ENCODE assay signal across 13 cellular contexts in genomic region chr2:55153564-55154315, GRCh38.
A peak's percentile ranks its signal among the peaks of the same experiment; 100 is the strongest.
DNase-seq lines count a peak whose midpoint lies in the region; ATAC-seq, FAIRE-seq and TF ChIP-seq lines count a peak whose summit lies in the region.
"Had no signal": no experiment of that assay in that cellular context is flagged by ENCODE, and none has a peak within 500 bp of the region (broad histone marks: within the 10 kb centered on the region; RNA-seq: fewer than 3 reads in every experiment).

No MANE protein-coding gene starts in this region.

- peak overlapping the region; percentile 92 to 98 (median 97) for H3K27ac Mint-ChIP-seq in CD14-positive monocyte
- no peak overlapping the region for H3K27ac Mint-ChIP-seq in activated T-helper 1 cell treated with anti-CD3 and anti-CD28 coated beads, Interleukin-12 subunit alpha, Interleukin-12 subunit beta, Interleukin-2, Interleukin-4 antibody, amounts not matched to agents 30 ng/mL and 10 ng/mL and 1 ng/mL, durations not matched to agents 14 hours and 24 hours and 36 hours
- H3K27ac Mint-ChIP-seq: T-helper 2 cell treated with Interferon-gamma antibody and Interleukin-4, amounts not matched to agents 5 μg/mL and 100 μg/mL, for 36 hours had no signal

- CTCF ChIA-PET in GM12878 (lab: Yijun Ruan, JAX) = interaction anchor here (0.9 to 3.0 kb wide), 14 partner anchors 9 to 254 kb away, joined by 3 to 16 read pairs (median 4); no protein-coding TSS in a partner anchor

- H3K36me3 ChIP-seq in GM12878 (ENCODE audit: control insufficient read depth in 2 of 2, insufficient read depth in 2 of 2, low read length in 1 of 2) = no peaks in the 10 kb centered on the region
- no peaks in the 10 kb centered on the region for H3K36me3 ChIP-seq in muscle layer of colon (ENCODE audit: insufficient read depth, low read length)
- H3K36me3 ChIP-seq: BE2C, colonic mucosa, HAP-1 had no signal

- FAIRE-seq in GM12878 (lab: Jason Lieb, UNC) = peak; percentile 27

- H3K27ac ChIP-seq in GM12878 (ENCODE audit: control insufficient read depth, insufficient read depth) (no peak overlapping the region), muscle layer of colon (ENCODE audit: low read depth, low read length) (peak overlapping the region; percentile 27)

- BruUV-seq in GM12878 (replicated peaks; lab: Mats Ljungman, UMichigan) = no TSS peak

- H3K9me3 ChIP-seq in GM12878 (replicated peaks; ENCODE audit: control insufficient read depth, insufficient read depth, low read length) (no peaks in the 10 kb centered on the region), muscle layer of colon (ENCODE audit: low read length) (no peaks in the 10 kb centered on the region)
- H3K9me3 ChIP-seq: BE2C, colonic mucosa, HAP-1 had no signal

- POLR2A ChIA-PET in GM12878 (lab: Charles Lee) = interaction anchor here (0.7 to 1.7 kb wide), 4 partner anchors 17 to 104 kb away, joined by 3 to 8 read pairs (median 4); partner anchors contain the start of gene RTN4

- no peaks in the 10 kb centered on the region for H3K79me2 ChIP-seq in GM12878 (ENCODE audit: control insufficient read depth, insufficient read depth, low read length)

- intact Hi-C loops in CD14-positive monocyte (cut with micrococcal nuclease) = loop anchor here in 1 of 2 donors (5.0 to 10.0 kb wide), 3 partner anchors 41 to 131 kb away; partner anchors contain the start of gene RTN4
- intact Hi-C loops in GM12878 (cut with micrococcal nuclease; ENCODE audit: unreplicated experiment) = no loop called here
- intact Hi-C loops in activated T-helper 1 cell treated with anti-CD3 and anti-CD28 coated beads, Interleukin-12 subunit alpha, Interleukin-12 subunit beta, Interleukin-2, Interleukin-4 antibody, amounts not matched to agents 30 ng/mL and 10 ng/mL and 1 ng/mL, durations not matched to agents 14 hours and 24 hours and 36 hours (cut with micrococcal nuclease) = no loop called here

- ATAC-seq in HG03354 (IDR thresholded peaks at IDR 0.05; ENCODE audit: poor library complexity, severe bottlenecking, unreplicated experiment) (peak; percentile 40), GM12878 (peak; percentile 65), GM21447 (IDR thresholded peaks at IDR 0.05; ENCODE audit: unreplicated experiment) (no peak)
- ATAC-seq: naive thymus-derived CD8-positive, alpha-beta T cell had no signal

- RAD21 ChIA-PET in GM12878 (lab: Charles Lee; ENCODE audit: unreplicated experiment) = interaction anchor here (0.8 to 2.6 kb wide), 9 partner anchors 9 to 254 kb away, joined by 3 to 10 read pairs (median 4); partner anchors contain the start of gene RTN4

- SMC1A ChIA-PET in GM12878 (lab: Charles Lee; ENCODE audit: uncharacterized antibody, unreplicated experiment) = interaction anchor here (0.6 to 3.7 kb wide), 22 partner anchors 11 to 330 kb away, joined by 3 to 25 read pairs (median 4); partner anchors contain the start of gene RTN4

- no peaks in the 10 kb centered on the region for H4K20me1 ChIP-seq in GM12878 (ENCODE audit: control insufficient read depth, insufficient read depth)

- peaks cover 75% of the 10 kb centered on the region for H3K4me1 Mint-ChIP-seq in CD14-positive monocyte
- peaks cover 13% of the 10 kb centered on the region for H3K4me1 Mint-ChIP-seq in activated T-helper 1 cell treated with anti-CD3 and anti-CD28 coated beads, Interleukin-12 subunit alpha, Interleukin-12 subunit beta, Interleukin-2, Interleukin-4 antibody, amounts not matched to agents 30 ng/mL and 10 ng/mL and 1 ng/mL, durations not matched to agents 14 hours and 24 hours and 36 hours (ENCODE audit: low read depth)

- H2AFZ ChIP-seq in GM12878 (ENCODE audit: control insufficient read depth, low read depth, low read length) = peak overlapping the region; percentile 21

- peaks cover 0 to 2% of the 10 kb centered on the region in 2 donors for H3K36me3 Mint-ChIP-seq in CD14-positive monocyte
- no peaks in the 10 kb centered on the region for H3K36me3 Mint-ChIP-seq in activated T-helper 1 cell treated with anti-CD3 and anti-CD28 coated beads, Interleukin-12 subunit alpha, Interleukin-12 subunit beta, Interleukin-2, Interleukin-4 antibody, amounts not matched to agents 30 ng/mL and 10 ng/mL and 1 ng/mL, durations not matched to agents 14 hours and 24 hours and 36 hours (ENCODE audit: low read depth)
- H3K36me3 Mint-ChIP-seq: naive thymus-derived CD8-positive, alpha-beta T cell had no signal

- no peaks in the 10 kb centered on the region for H3K9me3 Mint-ChIP-seq in CD14-positive monocyte
- no peaks in the 10 kb centered on the region for H3K9me3 Mint-ChIP-seq in activated T-helper 1 cell treated with anti-CD3 and anti-CD28 coated beads, Interleukin-12 subunit alpha, Interleukin-12 subunit beta, Interleukin-2, Interleukin-4 antibody, amounts not matched to agents 30 ng/mL and 10 ng/mL and 1 ng/mL, durations not matched to agents 14 hours and 24 hours and 36 hours
- H3K9me3 Mint-ChIP-seq: naive thymus-derived CD8-positive, alpha-beta T cell; T-helper 2 cell treated with Interferon-gamma antibody and Interleukin-4, amounts not matched to agents 5 μg/mL and 100 μg/mL, for 36 hours had no signal

- no peak overlapping the region; the same call in 1 of the 2 replicates for H3K4me2 ChIP-seq in GM12878 (ENCODE audit: control insufficient read depth, insufficient read depth)

- H3K27me3 ChIP-seq in GM12878 (replicated peaks in 1 of 2; ENCODE audit: control insufficient read depth in 2 of 2, insufficient read depth in 2 of 2, low read length in 1 of 2) (no peaks in the 10 kb centered on the region), muscle layer of colon (ENCODE audit: control insufficient read depth in 1 of 2, insufficient read depth in 2 of 2, low read length in 2 of 2) (no peaks in the 10 kb centered on the region)
- H3K27me3 ChIP-seq: BE2C, colonic mucosa had no signal

- in situ Hi-C loops in GM12878 (cut with MboI) = no loop called here

- WGBS in GM12878 (ENCODE audit: insufficient coverage, insufficient replicate concordance, low lambda C conversion rate, missing lambda C conversion rate) = 38% methylated on average over 10 of the region's 10 CpGs

- TF ChIP-seq CTCF in CD14-positive monocyte (IDR thresholded peaks at IDR 0.05) (no peak), GM12878 (IDR thresholded peaks at IDR 0.05 in 2 of 3, conservative IDR thresholded peaks at IDR 0.05 in 1 of 3; ENCODE audit: control insufficient read depth in 2 of 3, extremely low read depth in 1 of 3, insufficient read depth in 1 of 3, low read depth in 3 of 3, low read length in 3 of 3) (no peak)

- no peak for TF ChIP-seq RAD21 in GM12878 (IDR thresholded peaks at IDR 0.05; ENCODE audit: insufficient read depth, low read depth, low read length)

- H3K9ac ChIP-seq in GM12878 (ENCODE audit: control insufficient read depth, insufficient read depth, low read length) (no peak overlapping the region), muscle layer of colon (ENCODE audit: low read length) (no peak overlapping the region)

- no peak for TF ChIP-seq EP300 in GM12878 (IDR thresholded peaks at IDR 0.05; ENCODE audit: borderline replicate concordance in 1 of 2, control insufficient read depth in 1 of 2, low read depth in 2 of 2, low read length in 2 of 2)

- H3K4me3 ChIP-seq in GM12878 (no peak overlapping the region), muscle layer of colon (ENCODE audit: low read depth in 1 of 2, low read length in 2 of 2) (no peak overlapping the region)
- H3K4me3 ChIP-seq: colonic mucosa, HAP-1 had no signal

- H3K4me1 ChIP-seq in GM12878 (ENCODE audit: control insufficient read depth, insufficient read depth, low read length) (peaks cover 23% of the 10 kb centered on the region), muscle layer of colon (ENCODE audit: insufficient read depth, low read length) (peaks cover 74% of the 10 kb centered on the region)

- H3K27me3 Mint-ChIP-seq in CD14-positive monocyte (ENCODE audit: low read depth in 3 of 3) = no peaks in the 10 kb centered on the region
- H3K27me3 Mint-ChIP-seq in activated T-helper 1 cell treated with anti-CD3 and anti-CD28 coated beads, Interleukin-12 subunit alpha, Interleukin-12 subunit beta, Interleukin-2, Interleukin-4 antibody, amounts not matched to agents 30 ng/mL and 10 ng/mL and 1 ng/mL, durations not matched to agents 14 hours and 24 hours and 36 hours (ENCODE audit: insufficient read depth) = no peaks in the 10 kb centered on the region
- H3K27me3 Mint-ChIP-seq: naive thymus-derived CD8-positive, alpha-beta T cell had no signal

- DNase-seq in CD14-positive monocyte (ENCODE audit: low spot score) (no peak), GM12878 (ENCODE audit: low read depth, low spot score) (no peak), OCI-M2 (lab: John Stamatoyannopoulos, UW; ENCODE audit: unreplicated experiment) (no peak), DMS79 treated with DMSO at 0.1 percent for 48 hours (lab: John Stamatoyannopoulos, UW) (no peak)
- no peak for DNase-seq in activated T-helper 1 cell treated with anti-CD3 and anti-CD28 coated beads, Interleukin-12 subunit alpha, Interleukin-12 subunit beta, Interleukin-2, Interleukin-4 antibody, amounts not matched to agents 30 ng/mL and 10 ng/mL and 1 ng/mL, durations not matched to agents 14 hours and 24 hours and 36 hours (ENCODE audit: low spot score)
- DNase-seq: BE2C; colonic mucosa; naive thymus-derived CD8-positive, alpha-beta T cell had no signal

- no peak for TF ChIP-seq POLR2A in GM12878 (IDR thresholded peaks at IDR 0.05; ENCODE audit: low read depth, low read length)

- peak overlapping the region in 1 of 2 donors; percentile 67 for H3K4me3 Mint-ChIP-seq in CD14-positive monocyte
- no peak overlapping the region for H3K4me3 Mint-ChIP-seq in activated T-helper 1 cell treated with anti-CD3 and anti-CD28 coated beads, Interleukin-12 subunit alpha, Interleukin-12 subunit beta, Interleukin-2, Interleukin-4 antibody, amounts not matched to agents 30 ng/mL and 10 ng/mL and 1 ng/mL, durations not matched to agents 14 hours and 24 hours and 36 hours
- H3K4me3 Mint-ChIP-seq: naive thymus-derived CD8-positive, alpha-beta T cell; T-helper 2 cell treated with Interferon-gamma antibody and Interleukin-4, amounts not matched to agents 5 μg/mL and 100 μg/mL, for 36 hours had no signal

TF ChIP-seq in GM12878, 131 proteins besides CTCF, POLR2A, EP300 and RAD21 (continues in another document):
- TF ChIP-seq HSF1 (IDR thresholded peaks at IDR 0.05; ENCODE audit: low read depth, low read length) = no peak
